Comparison of ENCODE assay signal across 8 cellular contexts in the genomic region with DNA sequence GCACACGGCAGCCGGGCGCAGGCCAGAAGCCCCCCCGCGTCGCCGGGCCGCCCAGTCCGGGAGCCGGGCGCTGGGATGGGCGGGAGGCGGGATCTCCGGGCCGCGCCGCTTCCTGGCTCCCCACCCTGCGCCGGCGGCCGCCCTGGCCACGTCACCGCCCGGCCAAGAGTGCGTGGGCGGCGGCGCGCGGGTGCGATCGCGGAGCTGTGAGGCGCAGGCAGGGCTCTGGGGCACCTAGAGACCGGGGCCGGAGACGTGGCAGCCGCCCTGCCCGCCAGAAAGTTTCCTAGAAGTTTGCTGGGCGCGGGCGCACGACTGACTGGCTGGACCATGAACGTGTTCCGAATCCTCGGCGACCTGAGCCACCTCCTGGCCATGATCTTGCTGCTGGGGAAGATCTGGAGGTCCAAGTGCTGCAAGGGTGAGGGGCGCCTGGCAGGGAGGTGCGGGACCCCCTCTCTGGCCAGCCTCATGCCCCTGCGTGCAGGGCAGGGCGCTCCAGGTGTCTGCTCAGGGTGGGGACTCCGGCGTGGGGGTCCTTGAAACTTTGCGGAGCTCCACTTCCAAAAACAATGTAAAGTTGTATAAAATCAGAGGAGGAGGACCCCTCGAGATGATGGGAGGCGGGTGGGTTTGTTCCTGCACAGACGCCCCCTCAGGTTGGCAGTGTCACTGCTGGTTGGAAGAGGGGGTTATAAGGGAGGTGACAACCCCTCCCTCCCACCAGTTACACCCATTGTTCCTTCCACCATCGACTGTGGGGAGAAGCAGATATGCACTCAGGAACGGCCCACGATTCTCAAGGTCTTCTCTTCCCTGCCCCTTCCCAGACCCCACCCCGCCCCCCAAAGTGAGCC. TPM values are rescaled to one million over a fixed set of nuclear protein-coding genes. Genes with fewer than 3 reads are reported as not detected.
A peak's percentile ranks its signal among the peaks of the same experiment; 100 is the strongest.
DNase-seq lines count a peak whose midpoint lies in the region; ATAC-seq and TF ChIP-seq lines count a peak whose summit lies in the region.

A gene (plus strand): TSS at position 193 of the 857 bp plus-strand sequence. CDS start 138 bp downstream, at position 331.

- ATAC-seq in RWPE2 (ENCODE audit: low read depth) (peak; percentile 88), HG03135 (IDR thresholded peaks at IDR 0.05; ENCODE audit: unreplicated experiment) (no peak), HG03342 (IDR thresholded peaks at IDR 0.05; ENCODE audit: unreplicated experiment) (no peak)

- no peaks in the 10 kb centered on the region for H3K9me3 ChIP-seq in RWPE2 (ENCODE audit: severe bottlenecking)
- no peaks in the 10 kb centered on the region for H3K9me3 ChIP-seq in ascending aorta
- no peaks in the 10 kb centered on the region for H3K9me3 ChIP-seq in hepatocyte (ENCODE audit: low read depth)

- H2AFZ ChIP-seq in hepatocyte, result peak within 1 kb of the TSS; percentile 99

- DNase-seq in NCI-H146 (lab: John Stamatoyannopoulos, UW), result peak; percentile 8
- DNase-seq in NCI-H146 treated with DMSO at 0.1 percent for 48 hours (lab: John Stamatoyannopoulos, UW; ENCODE audit: unreplicated experiment), result no peak
- no peak for DNase-seq in RWPE2 (ENCODE audit: low spot score)
- DNase-seq in ascending aorta (ENCODE audit: low spot score in 2 of 2), result peak in 1 of 2 donors; percentile 87
- DNase-seq in hepatocyte (ENCODE audit: low spot score), result peak; percentile 92
- DNase-seq in skeletal muscle cell (ENCODE audit: low read depth), result peak; percentile 40

- TF ChIP-seq CTCF in RWPE2 (IDR thresholded peaks at IDR 0.05; ENCODE audit: poor library complexity, severe bottlenecking), result no peak
- TF ChIP-seq CTCF in ascending aorta (IDR thresholded peaks at IDR 0.05), result no peak
- peak; percentile 37 for TF ChIP-seq CTCF in hepatocyte (IDR thresholded peaks at IDR 0.05; ENCODE audit: poor library complexity)

- H3K36me3 ChIP-seq in RWPE2 (ENCODE audit: low read depth) (no peaks in the 10 kb centered on the region), ascending aorta (no peaks in the 10 kb centered on the region), hepatocyte (replicated peaks; ENCODE audit: insufficient read depth, low read depth) (no peaks in the 10 kb centered on the region)

- no peaks in the 10 kb centered on the region for H4K20me1 ChIP-seq in hepatocyte (ENCODE audit: insufficient read depth, poor library complexity, severe bottlenecking)

- 6% methylated on average over 61 of the region's 61 CpGs for WGBS in hepatocyte (ENCODE audit: low lambda C conversion rate, missing lambda C conversion rate)

- H3K27me3 ChIP-seq in RWPE2 (ENCODE audit: insufficient read depth, poor library complexity, severe bottlenecking), result no peaks in the 10 kb centered on the region
- H3K27me3 ChIP-seq in ascending aorta, result no peaks in the 10 kb centered on the region
- no peaks in the 10 kb centered on the region for H3K27me3 ChIP-seq in hepatocyte

- H3K4me2 ChIP-seq in hepatocyte, result peak within 1 kb of the TSS; percentile 99

- H3K9me2 ChIP-seq in hepatocyte (replicated peaks; ENCODE audit: insufficient read depth), result no peaks in the 10 kb centered on the region

- H3K79me2 ChIP-seq in hepatocyte, result peaks cover 11% of the 10 kb centered on the region

- H3K27ac ChIP-seq in RWPE2 (ENCODE audit: poor library complexity, severe bottlenecking) (peak within 1 kb of the TSS; percentile 8), ascending aorta (peak within 1 kb of the TSS in 1 of 2 donors; percentile 48), hepatocyte (peak within 1 kb of the TSS; percentile 58)

- intact Hi-C loops in ascending aorta (cut with DNase I), result loop anchor here (2.0 to 5.0 kb wide), 2 partner anchors 39 to 71 kb away; a partner anchor contains a TSS

- H3K4me1 ChIP-seq in RWPE2 (ENCODE audit: insufficient read depth, poor library complexity, severe bottlenecking) (peaks cover 2% of the 10 kb centered on the region), ascending aorta (peaks cover 0 to 12% of the 10 kb centered on the region in 2 donors), hepatocyte (ENCODE audit: insufficient read depth) (peaks cover 19% of the 10 kb centered on the region)

- H3K4me3 ChIP-seq in RWPE2 (ENCODE audit: severe bottlenecking) (peak within 1 kb of the TSS; percentile 44), ascending aorta (peak within 1 kb of the TSS; percentile 63 to 82), hepatocyte (peak within 1 kb of the TSS; percentile 81), skeletal muscle cell (ENCODE audit: low read depth, low read length) (peak within 1 kb of the TSS; percentile 96)

RNA-seq across cellular contexts. Expression of the gene that starts here (rescaled TPM):
- total RNA-seq in ascending aorta (11.8 TPM), hepatocyte (92.4 and 98.9 TPM in 2 replicates)
- 169 and 171 TPM in 2 replicates for polyA plus RNA-seq in hepatocyte

Comparison
In these comparisons a context has a peak if more than half of its experiments do, and no peak if none do; other contexts are left out.
1. DNase-seq: peak in NCI-H146 (single experiment), hepatocyte (single experiment) and skeletal muscle cell (single experiment); none in NCI-H146 treated with DMSO at 0.1 percent for 48 hours (single experiment) and RWPE2 (single experiment).
2. H3K4me3 ChIP-seq: peak in every context shown above with its lines; median percentile 96 in skeletal muscle cell; 81 in hepatocyte; 72 in ascending aorta; 44 in RWPE2.